In genomic region chr6:54013966-54014365, GRCh38 we compare ENCODE assay signal across 28 cellular contexts.
"Had no signal": no experiment of that assay in that cellular context is flagged by ENCODE, and none has a peak within 500 bp of the region (broad histone marks: within the 10 kb centered on the region; RNA-seq: fewer than 3 reads in every experiment).

No MANE protein-coding gene starts in this region.

- H3K36me3 Mint-ChIP-seq: immature natural killer cell, mesothelial cell of epicardium, naive B cell, natural killer cell, neural progenitor cell had no signal

- H3K27ac Mint-ChIP-seq: immature natural killer cell; mesothelial cell of epicardium; naive B cell; natural killer cell; nephron progenitor cell; neural progenitor cell; stimulated activated naive CD8-positive, alpha-beta T cell treated with anti-CD3 and anti-CD28 coated beads, Interleukin-15, Interleukin-2, amounts not matched to agents 100 ng/mL and 50 ng/mL, for 24 hours had no signal

- H3K27me3 Mint-ChIP-seq: naive B cell; stimulated activated naive CD8-positive, alpha-beta T cell treated with anti-CD3 and anti-CD28 coated beads, Interleukin-15, Interleukin-2, amounts not matched to agents 100 ng/mL and 50 ng/mL, for 24 hours had no signal

- H3K4me1 Mint-ChIP-seq: immature natural killer cell, naive B cell, natural killer cell had no signal

- H3K4me3 ChIP-seq: left ventricle myocardium inferior, lung, neural progenitor cell, right atrium auricular region, right lobe of liver, skin epidermis, suprapubic skin, thoracic aorta, tibial artery, upper lobe of right lung had no signal

- H3K9me3 Mint-ChIP-seq: naive B cell; neural progenitor cell; stimulated activated naive CD8-positive, alpha-beta T cell treated with anti-CD3 and anti-CD28 coated beads, Interleukin-15, Interleukin-2, amounts not matched to agents 100 ng/mL and 50 ng/mL, for 24 hours had no signal

- H3K27me3 ChIP-seq: neural progenitor cell, neutrophil, right atrium auricular region, right lobe of liver, suprapubic skin, tibial artery, upper lobe of right lung had no signal

- H3K27ac ChIP-seq: neural progenitor cell, neutrophil, parathyroid adenoma, right lobe of liver, skin epidermis, suprapubic skin, thoracic aorta, tibial artery, upper lobe of right lung had no signal

- H3K36me3 ChIP-seq: left ventricle myocardium inferior, neural progenitor cell, neutrophil, right atrium auricular region, right lobe of liver, suprapubic skin, thoracic aorta, tibial artery, upper lobe of right lung had no signal

- DNase-seq: hypothalamus; immature natural killer cell; islet precursor cell; left ventricle myocardium inferior; mesendoderm; naive B cell; natural killer cell; nephron progenitor cell; occipital lobe; right lobe of liver; stimulated activated CD4-positive, alpha-beta T cell treated with anti-CD3 and anti-CD28 coated beads, Interleukin-12 subunit alpha, Interleukin-12 subunit beta, amount 100 ng/mL, for 4 hours; stimulated activated CD4-positive, alpha-beta T cell treated with anti-CD3 and anti-CD28 coated beads, Interleukin-15, amount 100 ng/mL, for 24 hours; stimulated activated CD4-positive, alpha-beta T cell treated with anti-CD3 and anti-CD28 coated beads, Interleukin-2, amount 100 ng/mL, for 24 hours; stimulated activated CD4-positive, alpha-beta T cell treated with anti-CD3 and anti-CD28 coated beads, Interleukin-4, amount 100 ng/mL, for 1 hour; stimulated activated naive CD4-positive, alpha-beta T cell; tibial artery; trophoblast cell; upper lobe of right lung had no signal

- H3K4me1 ChIP-seq: parathyroid adenoma, suprapubic skin, upper lobe of right lung had no signal

- H3K9ac ChIP-seq: neural progenitor cell, parathyroid adenoma had no signal

- H3K9me3 ChIP-seq: left ventricle myocardium inferior, neutrophil, right lobe of liver, suprapubic skin, thoracic aorta, tibial artery, upper lobe of right lung had no signal

- H3K4me3 Mint-ChIP-seq: immature natural killer cell; mesothelial cell of epicardium; naive B cell; natural killer cell; nephron progenitor cell; neural progenitor cell; stimulated activated naive CD8-positive, alpha-beta T cell treated with anti-CD3 and anti-CD28 coated beads, Interleukin-15, Interleukin-2, amounts not matched to agents 100 ng/mL and 50 ng/mL, for 24 hours had no signal

- ATAC-seq: natural killer cell, right lobe of liver, upper lobe of right lung had no signal
